Comparison of ENCODE assay signal across 23 cellular contexts in the genomic region with DNA sequence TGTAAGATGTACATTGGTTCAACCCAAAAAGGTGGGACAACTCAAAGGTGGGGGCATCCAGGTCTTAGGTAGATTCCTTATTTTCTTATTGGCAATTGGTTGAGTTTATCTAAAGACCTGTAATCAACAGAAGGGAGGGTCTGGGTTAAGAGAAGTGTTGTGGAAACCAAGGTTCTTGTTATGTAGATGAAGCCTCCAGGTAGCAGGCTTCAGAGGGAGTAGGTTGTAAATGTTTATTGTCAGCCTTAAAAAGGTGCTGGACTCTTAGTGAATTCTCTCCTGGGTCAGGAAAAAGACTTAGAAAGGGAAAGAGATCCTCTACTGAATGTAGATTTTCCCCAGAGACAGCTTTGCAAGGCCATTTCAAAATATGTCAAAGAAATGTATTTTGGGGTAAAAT.
"Had no signal": no experiment of that assay in that cellular context is flagged by ENCODE, and none has a peak within 500 bp of the region (broad histone marks: within the 10 kb centered on the region; RNA-seq: fewer than 3 reads in every experiment).

No MANE protein-coding gene starts in this region.

- H3K27me3 ChIP-seq: SJCRH30 had no signal

- H3K36me3 ChIP-seq: SJCRH30 had no signal

- ATAC-seq: activated CD4-positive, alpha-beta T cell treated with anti-CD3 and anti-CD28 coated beads for 36 hours; activated T-cell treated with anti-CD3 and anti-CD28 coated beads, Interleukin-2, amount 50 U/mL, for 72 hours; Panc1 had no signal

- H3K9me2 ChIP-seq: SK-N-SH had no signal

- H3K4me3 ChIP-seq: SJCRH30 had no signal

- H3K4me2 ChIP-seq: SK-N-SH had no signal

- H3K27ac ChIP-seq: RWPE1, SJCRH30, VCaP had no signal

- H3K9ac ChIP-seq: SK-N-SH had no signal

- H3K9me3 ChIP-seq: SJCRH30, SK-N-SH had no signal

- H3K4me1 ChIP-seq: SJCRH30 had no signal

- DNase-seq: activated CD4-positive, alpha-beta memory T cell treated with anti-CD3 and anti-CD28 coated beads, Interleukin-2, amount 10 ng/mL, durations not matched to agents 7 days and 5 days; activated CD4-positive, alpha-beta T cell treated with anti-CD3 and anti-CD28 coated beads for 36 hours; activated CD4-positive, alpha-beta T cell treated with anti-CD3 and anti-CD28 coated beads, Interleukin-2, amount 50 U/mL, for 1 hour; activated gamma-delta T cell treated with Interleukin-2 at 50 U/mL for 16 hours; activated naive CD4-positive, alpha-beta T cell treated with anti-CD3 and anti-CD28 coated beads, Interleukin-2, amount 10 ng/mL, durations not matched to agents 7 days and 5 days; activated naive CD8-positive, alpha-beta T cell treated with anti-CD3 and anti-CD28 coated beads for 36 hours; activated T-cell treated with anti-CD3 and anti-CD28 coated beads, Interleukin-2, amount 50 U/mL, for 72 hours; cerebellar nuclear complex; NCI-H1092; NCI-H1417; NCI-H1930; NCI-H2171 treated with DMSO at 0.1 percent for 48 hours; NCI-H226; NCI-H526 treated with DMSO at 0.1 percent for 48 hours; NCI-H82; OCI-M1; Right ventricle myocardium superior; SJCRH30; SK-N-SH; T-helper 1 cell had no signal
